In the genomic region with DNA sequence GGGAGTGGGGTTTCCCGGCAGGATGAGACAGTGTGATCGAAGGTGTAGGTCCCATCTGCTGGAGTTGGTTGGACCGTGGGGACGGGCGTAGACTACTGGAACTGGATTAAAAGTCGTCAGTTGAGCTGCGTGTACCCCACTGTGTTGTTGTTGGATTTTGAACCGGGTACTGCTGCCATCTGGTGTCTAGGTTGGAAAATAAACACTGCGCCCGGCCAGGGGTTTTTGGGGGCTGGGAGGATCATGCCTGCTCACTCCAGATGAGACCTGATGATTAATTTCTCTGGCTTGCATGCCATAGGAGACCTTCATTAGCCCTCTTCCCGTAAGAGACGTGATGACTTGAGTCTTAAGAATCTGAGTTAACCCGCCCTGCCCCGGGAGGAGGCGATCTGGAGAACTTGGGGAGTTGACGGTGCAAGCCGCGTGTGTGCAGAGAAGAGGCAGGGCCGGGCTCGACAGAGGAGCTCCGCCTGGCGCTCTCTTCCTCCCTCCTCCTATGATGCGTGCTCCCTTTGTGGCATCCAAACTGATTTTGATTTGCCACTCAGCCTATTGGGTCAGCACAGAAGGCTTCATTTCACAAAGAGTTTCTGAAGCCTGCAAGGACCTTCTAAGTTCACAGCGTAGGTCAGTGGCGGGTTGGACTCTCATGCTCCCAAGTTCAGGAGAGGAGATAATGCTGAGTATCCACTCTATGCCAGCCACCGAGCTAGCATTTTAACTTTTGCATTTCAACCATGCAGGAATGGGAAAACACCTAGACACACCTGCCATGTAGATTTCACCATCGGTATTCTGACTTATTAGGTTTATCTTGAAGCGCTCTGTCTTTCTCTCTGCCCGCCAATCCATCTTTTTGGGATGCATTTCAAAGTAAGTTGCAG, we compare ENCODE assay signal across 1 cellular context.
TF ChIP-seq lines count a peak whose summit lies in the region.

No MANE protein-coding gene starts in this region.

TF ChIP-seq in IMR-90, 13 proteins besides CTCF, POLR2A, EP300 and RAD21:
- no peak for TF ChIP-seq RFX5 (IDR thresholded peaks at IDR 0.05; ENCODE audit: low read depth, low read length)
- TF ChIP-seq BHLHE40 (IDR thresholded peaks at IDR 0.05; ENCODE audit: low read depth, low read length), result peak; percentile 32; the same call in 1 of the 2 replicates
- TF ChIP-seq MXI1 (IDR thresholded peaks at IDR 0.05; ENCODE audit: borderline replicate concordance, low read depth, low read length), result peak; percentile 93
- TF ChIP-seq NFE2L2 (IDR thresholded peaks at IDR 0.05; ENCODE audit: low read depth, low read length), result no peak
- TF ChIP-seq SMC3 (IDR thresholded peaks at IDR 0.05; ENCODE audit: low read depth, low read length), result peak; percentile 80
- TF ChIP-seq CHD1 (IDR thresholded peaks at IDR 0.05; ENCODE audit: low read depth, low read length), result 0 out of 2 replicates have a peak, but pooled peaks have one; percentile 68
- TF ChIP-seq MAZ (IDR thresholded peaks at IDR 0.05; ENCODE audit: borderline replicate concordance, low read depth, low read length), result peak; percentile 87
- no peak for TF ChIP-seq CEBPB (IDR thresholded peaks at IDR 0.05; ENCODE audit: low read depth, low read length)
- TF ChIP-seq, protein P1, sequence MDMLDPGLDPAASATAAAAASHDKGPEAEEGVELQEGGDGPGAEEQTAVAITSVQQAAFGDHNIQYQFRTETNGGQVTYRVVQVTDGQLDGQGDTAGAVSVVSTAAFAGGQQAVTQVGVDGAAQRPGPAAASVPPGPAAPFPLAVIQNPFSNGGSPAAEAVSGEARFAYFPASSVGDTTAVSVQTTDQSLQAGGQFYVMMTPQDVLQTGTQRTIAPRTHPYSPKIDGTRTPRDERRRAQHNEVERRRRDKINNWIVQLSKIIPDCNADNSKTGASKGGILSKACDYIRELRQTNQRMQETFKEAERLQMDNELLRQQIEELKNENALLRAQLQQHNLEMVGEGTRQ (IDR thresholded peaks at IDR 0.05; ENCODE audit: low read depth, low read length), result no peak
- TF ChIP-seq RCOR1 (IDR thresholded peaks at IDR 0.05; ENCODE audit: insufficient replicate concordance, low read length), result peak; percentile 11
- TF ChIP-seq MAFK (IDR thresholded peaks at IDR 0.05; ENCODE audit: low read depth, low read length), result no peak; the same call in 1 of the 2 replicates
- TF ChIP-seq, protein P2, sequence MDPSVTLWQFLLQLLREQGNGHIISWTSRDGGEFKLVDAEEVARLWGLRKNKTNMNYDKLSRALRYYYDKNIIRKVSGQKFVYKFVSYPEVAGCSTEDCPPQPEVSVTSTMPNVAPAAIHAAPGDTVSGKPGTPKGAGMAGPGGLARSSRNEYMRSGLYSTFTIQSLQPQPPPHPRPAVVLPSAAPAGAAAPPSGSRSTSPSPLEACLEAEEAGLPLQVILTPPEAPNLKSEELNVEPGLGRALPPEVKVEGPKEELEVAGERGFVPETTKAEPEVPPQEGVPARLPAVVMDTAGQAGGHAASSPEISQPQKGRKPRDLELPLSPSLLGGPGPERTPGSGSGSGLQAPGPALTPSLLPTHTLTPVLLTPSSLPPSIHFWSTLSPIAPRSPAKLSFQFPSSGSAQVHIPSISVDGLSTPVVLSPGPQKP (IDR thresholded peaks at IDR 0.05; ENCODE audit: borderline replicate concordance, low read depth, low read length), result no peak
- TF ChIP-seq FOS (IDR thresholded peaks at IDR 0.05; ENCODE audit: low read depth, low read length), result peak; percentile 94
